Comparison of ENCODE assay signal across 33 cellular contexts in genomic region chr20:14005996-14006395, GRCh38. TPM values are rescaled to one million over a fixed set of nuclear protein-coding genes. Genes with fewer than 3 reads are reported as not detected.
DNase-seq lines count a peak whose midpoint lies in the region; ATAC-seq and TF ChIP-seq lines count a peak whose summit lies in the region.
"Had no signal": no experiment of that assay in that cellular context is flagged by ENCODE, and none has a peak within 500 bp of the region (broad histone marks: within the 10 kb centered on the region; RNA-seq: fewer than 3 reads in every experiment).

No MANE protein-coding gene starts in this region.

- H3K27ac ChIP-seq in substantia nigra (ENCODE audit: low read depth, low read length, poor library complexity, severe bottlenecking): no peak overlapping the region
- H3K27ac ChIP-seq: 22Rv1; A549; BLaER1; BLaER1 treated with 17β-estradiol and CSF1 and Interleukin-3, amounts not matched to agents 10 nM and 100 nM; C4-2B had no signal

- DNase-seq in left colon (no peak), mucosa of descending colon (no peak), COLO829 (ENCODE audit: low spot score) (no peak), substantia nigra (lab: John Stamatoyannopoulos, UW) (no peak)
- DNase-seq: 8988T; ACHN; AML-193; BE2C; C1 segment of cervical spinal cord; Caco-2; Calu3; CD4-positive, alpha-beta memory T cell; CD4-positive, alpha-beta T cell; CD4-positive, CD25-positive, alpha-beta regulatory T cell; CD8-positive, alpha-beta memory T cell; CD8-positive, alpha-beta T cell; COR-L47; DMS 273 treated with DMSO at 0.1 percent for 48 hours; DMS153; DMS53; DMS79; DMS79 treated with DMSO at 0.1 percent for 48 hours; DND-41; EL had no signal

- no peak overlapping the region for H3K4me3 ChIP-seq in mucosa of descending colon
- H3K4me3 ChIP-seq: A549; BLaER1; BLaER1 treated with 17β-estradiol and CSF1 and Interleukin-3, amounts not matched to agents 10 nM and 100 nM had no signal

- H3K36me3 ChIP-seq in mucosa of descending colon (ENCODE audit: low read depth): no peaks in the 10 kb centered on the region
- H3K36me3 ChIP-seq: BE2C; BLaER1; BLaER1 treated with 17β-estradiol and CSF1 and Interleukin-3, amounts not matched to agents 10 nM and 100 nM had no signal

- intact Hi-C loops in left colon (cut with DNase I, micrococcal nuclease): no loop called here
- intact Hi-C loops in mucosa of descending colon (cut with DNase I, micrococcal nuclease): no loop called here

- H3K4me1 ChIP-seq in mucosa of descending colon (ENCODE audit: low read depth): no peaks in the 10 kb centered on the region
- H3K4me1 ChIP-seq: A549; BE2C; BLaER1; BLaER1 treated with 17β-estradiol and CSF1 and Interleukin-3, amounts not matched to agents 10 nM and 100 nM; Caco-2 had no signal

- no peaks in the 10 kb centered on the region for H3K9me3 ChIP-seq in mucosa of descending colon
- H3K9me3 ChIP-seq: BE2C; BLaER1; BLaER1 treated with 17β-estradiol and CSF1 and Interleukin-3, amounts not matched to agents 10 nM and 100 nM; Caco-2 had no signal

- no peak for TF ChIP-seq CTCF in mucosa of descending colon (IDR thresholded peaks at IDR 0.05)

- ATAC-seq in left colon (peak; percentile 99), mucosa of descending colon (peak; percentile 84)
- ATAC-seq: A549; CD8-positive, alpha-beta T cell had no signal

RNA-seq across cellular contexts. Expression of gene MACROD2, which starts 10.7 kb away (rescaled TPM):
- total RNA-seq in left colon: 1 to 10 TPM; 5.2 to 6.6 TPM
- total RNA-seq in mucosa of descending colon: 1 to 10 TPM; 3.2 to 7.6 (median 6.4) TPM
- total RNA-seq: CD4-positive, alpha-beta memory T cell; CD4-positive, alpha-beta T cell; CD4-positive, CD25-positive, alpha-beta regulatory T cell; CD8-positive, alpha-beta memory T cell had no signal

RNA-seq across cellular contexts. Expression of gene SEL1L2, which starts 15.6 kb away (rescaled TPM):
- total RNA-seq in left colon (not detected), mucosa of descending colon (not detected)
- total RNA-seq: A172; A673; B cell; Caco-2; Calu3; CD4-positive, alpha-beta memory T cell; CD4-positive, alpha-beta T cell; CD4-positive, CD25-positive, alpha-beta regulatory T cell; CD8-positive, alpha-beta memory T cell; CD8-positive, alpha-beta T cell; Daoy had no signal
